Comparison of ENCODE assay signal across 13 cellular contexts in the genomic region with DNA sequence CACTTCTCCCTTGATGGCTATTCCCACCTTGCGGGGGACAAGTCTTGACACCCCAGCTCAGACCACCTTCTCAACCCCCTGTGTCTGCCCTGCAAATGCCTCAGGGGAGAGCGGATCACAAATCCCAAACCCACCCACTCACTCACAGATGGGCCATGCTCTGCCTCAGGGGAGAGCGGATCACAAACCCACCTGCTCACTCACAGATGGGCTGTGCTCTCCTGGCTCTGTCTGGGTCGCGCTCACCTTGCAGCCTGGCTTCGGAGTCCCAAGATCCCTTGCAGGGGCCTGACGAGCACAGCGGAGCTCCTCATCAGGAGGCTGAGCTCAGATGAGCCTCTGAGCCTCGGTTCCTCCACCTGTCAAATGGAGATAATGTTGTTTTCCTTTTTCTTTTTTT. TPM values are rescaled to one million over a fixed set of nuclear protein-coding genes. Genes with fewer than 3 reads are reported as not detected.
"Had no signal": no experiment of that assay in that cellular context is flagged by ENCODE, and none has a peak within 500 bp of the region (broad histone marks: within the 10 kb centered on the region; RNA-seq: fewer than 3 reads in every experiment).

No MANE protein-coding gene starts in this region.

- ATAC-seq: activated CD8-positive, alpha-beta T cell treated with anti-CD3 and anti-CD28 coated beads, Interleukin-2, amount 10 ng/mL, durations not matched to agents 7 days and 5 days; naive thymus-derived CD4-positive, alpha-beta T cell; stimulated activated naive CD8-positive, alpha-beta T cell treated with anti-CD3 and anti-CD28 coated beads, Interleukin-15, Interleukin-2, amounts not matched to agents 100 U/mL and 50 U/mL, for 24 hours had no signal

- H3K27ac Mint-ChIP-seq: activated CD8-positive, alpha-beta T cell treated with anti-CD3 and anti-CD28 coated beads, Interleukin-2, amount 10 ng/mL, durations not matched to agents 7 days and 5 days; activated naive CD4-positive, alpha-beta T cell treated with anti-CD3 and anti-CD28 coated beads, Interleukin-2, amount 10 ng/mL, durations not matched to agents 7 days and 5 days; brain; naive thymus-derived CD4-positive, alpha-beta T cell had no signal

- DNase-seq: activated CD8-positive, alpha-beta memory T cell treated with anti-CD3 and anti-CD28 coated beads, Interleukin-2, amount 50 U/mL, for 48 hours; activated CD8-positive, alpha-beta T cell treated with anti-CD3 and anti-CD28 coated beads, Interleukin-2, amount 10 ng/mL, durations not matched to agents 7 days and 5 days; activated naive CD4-positive, alpha-beta T cell treated with anti-CD3 and anti-CD28 coated beads, Interleukin-2, amount 10 ng/mL, durations not matched to agents 7 days and 5 days; amniotic stem cell; erythroblast; mammary epithelial cell; naive thymus-derived CD4-positive, alpha-beta T cell; stimulated activated CD4-positive, alpha-beta T cell treated with anti-CD3 and anti-CD28 coated beads, Interleukin-2, amount 100 ng/mL, for 24 hours; stimulated activated naive CD8-positive, alpha-beta T cell treated with anti-CD3 and anti-CD28 coated beads, Interleukin-15, Interleukin-2, amounts not matched to agents 100 U/mL and 50 U/mL, for 24 hours; T-helper 9 cell had no signal

- H3K4me3 Mint-ChIP-seq: activated CD8-positive, alpha-beta T cell treated with anti-CD3 and anti-CD28 coated beads, Interleukin-2, amount 10 ng/mL, durations not matched to agents 7 days and 5 days; activated naive CD4-positive, alpha-beta T cell treated with anti-CD3 and anti-CD28 coated beads, Interleukin-2, amount 10 ng/mL, durations not matched to agents 7 days and 5 days; brain; central memory CD8-positive, alpha-beta T cell; naive thymus-derived CD4-positive, alpha-beta T cell had no signal

- H3K4me1 Mint-ChIP-seq: activated naive CD4-positive, alpha-beta T cell treated with anti-CD3 and anti-CD28 coated beads, Interleukin-2, amount 10 ng/mL, durations not matched to agents 7 days and 5 days; central memory CD8-positive, alpha-beta T cell had no signal

- H3K36me3 Mint-ChIP-seq: activated naive CD4-positive, alpha-beta T cell treated with anti-CD3 and anti-CD28 coated beads, Interleukin-2, amount 10 ng/mL, durations not matched to agents 7 days and 5 days; brain; naive thymus-derived CD4-positive, alpha-beta T cell had no signal

RNA-seq across cellular contexts. Expression of gene HTRA3, which starts 38.6 kb away (rescaled TPM):
- total RNA-seq: activated CD8-positive, alpha-beta T cell treated with anti-CD3 and anti-CD28 coated beads, Interleukin-2, amount 10 ng/mL, durations not matched to agents 7 days and 5 days; mononuclear cell; naive thymus-derived CD4-positive, alpha-beta T cell had no signal
- polyA plus RNA-seq: mammary epithelial cell; naive thymus-derived CD4-positive, alpha-beta T cell had no signal
